Comparison of ENCODE assay signal across 13 cellular contexts in the genomic region with DNA sequence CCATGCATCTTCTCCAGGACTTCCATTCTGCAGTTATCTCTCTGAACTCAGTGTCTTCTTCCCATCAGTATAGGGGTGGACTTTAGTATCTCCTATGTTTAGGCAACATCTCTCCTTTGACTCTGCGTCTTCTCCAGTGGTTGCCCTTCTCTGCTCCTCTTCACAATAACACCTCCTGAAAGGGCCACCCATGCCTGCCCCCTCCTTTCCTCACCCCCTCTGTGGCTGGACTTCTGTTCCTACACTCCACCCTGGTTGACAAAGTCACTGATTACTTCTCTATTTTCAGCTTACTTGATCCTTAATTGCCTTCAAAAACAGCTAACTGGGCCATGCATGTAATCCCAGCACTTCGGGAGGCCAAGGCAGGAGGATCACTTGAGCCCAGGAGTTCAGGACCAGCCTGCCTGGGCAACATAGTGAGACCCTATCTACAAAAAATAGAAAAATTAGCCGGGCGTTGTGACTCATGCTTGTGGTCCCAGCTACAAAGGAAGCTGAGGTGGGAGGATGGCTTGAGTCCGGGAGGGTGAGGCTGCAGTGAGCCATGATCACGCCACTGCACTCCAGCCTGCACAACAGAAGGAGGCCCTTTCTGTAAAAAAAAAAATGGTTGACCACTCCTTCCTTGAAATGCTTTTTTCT. TPM values are rescaled to one million over a fixed set of nuclear protein-coding genes. Genes with fewer than 3 reads are reported as not detected.
DNase-seq lines count a peak whose midpoint lies in the region; ATAC-seq and TF ChIP-seq lines count a peak whose summit lies in the region.
"Had no signal": no experiment of that assay in that cellular context is flagged by ENCODE, and none has a peak within 500 bp of the region (broad histone marks: within the 10 kb centered on the region; RNA-seq: fewer than 3 reads in every experiment).

No MANE protein-coding gene starts in this region.

- no peak overlapping the region for H3K27ac Mint-ChIP-seq in activated naive CD4-positive, alpha-beta T cell treated with anti-CD3 and anti-CD28 coated beads, Interleukin-2, amount 50 U/mL, for 24 hours
- H3K27ac Mint-ChIP-seq: stimulated activated memory B cell treated with anti-CD40 and anti-IgM and Interleukin-4, amounts not matched to agents 10 μg/mL and 1 μg/mL and 100 μg/mL, for 72 hours had no signal

- no peaks in the 10 kb centered on the region for H3K9me3 Mint-ChIP-seq in activated naive CD4-positive, alpha-beta T cell treated with anti-CD3 and anti-CD28 coated beads, Interleukin-2, amount 50 U/mL, for 24 hours
- H3K9me3 Mint-ChIP-seq: stimulated activated memory B cell treated with anti-CD40 and anti-IgM and Interleukin-4, amounts not matched to agents 10 μg/mL and 1 μg/mL and 100 μg/mL, for 72 hours had no signal

- H3K4me1 Mint-ChIP-seq in activated naive CD4-positive, alpha-beta T cell treated with anti-CD3 and anti-CD28 coated beads, Interleukin-2, amount 50 U/mL, for 24 hours = peaks cover 52% of the 10 kb centered on the region

- peak overlapping the region; percentile 55 for H3K4me3 Mint-ChIP-seq in activated naive CD4-positive, alpha-beta T cell treated with anti-CD3 and anti-CD28 coated beads, Interleukin-2, amount 50 U/mL, for 24 hours
- H3K4me3 Mint-ChIP-seq: stimulated activated memory B cell treated with anti-CD40 and anti-IgM and Interleukin-4, amounts not matched to agents 10 μg/mL and 1 μg/mL and 100 μg/mL, for 72 hours had no signal

- ATAC-seq in GM21515 (IDR thresholded peaks at IDR 0.05; ENCODE audit: unreplicated experiment) = no peak
- no peak for ATAC-seq in GM18505 (IDR thresholded peaks at IDR 0.05; ENCODE audit: unreplicated experiment)
- no peak for ATAC-seq in GM19324 (IDR thresholded peaks at IDR 0.05; ENCODE audit: low FRiP score, unreplicated experiment)
- ATAC-seq: sciatic nerve; stimulated activated memory B cell treated with anti-CD40 and anti-IgM and Interleukin-4, amounts not matched to agents 10 μg/mL and 1 μg/mL and 100 μg/mL, for 72 hours had no signal

- H3K27me3 Mint-ChIP-seq in activated naive CD4-positive, alpha-beta T cell treated with anti-CD3 and anti-CD28 coated beads, Interleukin-2, amount 50 U/mL, for 24 hours = no peaks in the 10 kb centered on the region
- H3K27me3 Mint-ChIP-seq: stimulated activated memory B cell treated with anti-CD40 and anti-IgM and Interleukin-4, amounts not matched to agents 10 μg/mL and 1 μg/mL and 100 μg/mL, for 72 hours had no signal

- DNase-seq in Daoy (ENCODE audit: low read depth) = peak; percentile 74
- DNase-seq in Kasumi-1 (lab: John Stamatoyannopoulos, UW) = peak; percentile 75 to 78
- DNase-seq in lung microvascular endothelial cell (ENCODE audit: low read depth in 2 of 2) = peak; percentile 38 to 86
- DNase-seq in NCI-H345 (lab: John Stamatoyannopoulos, UW) = no peak
- DNase-seq: DND-41; effector memory CD4-positive, alpha-beta T cell; islet precursor cell had no signal

- peaks cover 29% of the 10 kb centered on the region for H3K36me3 Mint-ChIP-seq in activated naive CD4-positive, alpha-beta T cell treated with anti-CD3 and anti-CD28 coated beads, Interleukin-2, amount 50 U/mL, for 24 hours

- TF ChIP-seq POLR2A in GM18505 (IDR thresholded peaks at IDR 0.05; ENCODE audit: borderline replicate concordance, extremely low read depth, insufficient read depth, insufficient read length) = no peak

RNA-seq across cellular contexts. Expression of a gene that starts 13.7 kb away (rescaled TPM):
- 8.3 and 11.5 TPM in 2 replicates for total RNA-seq in Daoy (2014; rRNA removed; shearing (Covaris generic))
- total RNA-seq in lung microvascular endothelial cell = 227 and 408 TPM in 2 replicates

RNA-seq across cellular contexts. Expression of a gene that starts 22.4 kb away (rescaled TPM):
- 21.7 and 32.5 TPM in 2 replicates for total RNA-seq in Daoy (2014; rRNA removed; shearing (Covaris generic))
- total RNA-seq in lung microvascular endothelial cell = 24.6 and 29.0 TPM in 2 replicates

Comparison
In these comparisons a context has a peak if more than half of its experiments do, and no peak if none do; other contexts are left out.
1. RNA of a gene that starts 13.7 kb away (total RNA-seq): 227 to 408 TPM in lung microvascular endothelial cell; 8.3 to 11.5 TPM in Daoy; every median in the first group is over 10 times any median in the second.